ENCODE assay signal across 8 cellular contexts in genomic region chr7:100611983-100612729, GRCh38. TPM values are rescaled to one million over a fixed set of nuclear protein-coding genes. Genes with fewer than 3 reads are reported as not detected.
DNase-seq lines count a peak whose midpoint lies in the region; ATAC-seq, FAIRE-seq and TF ChIP-seq lines count a peak whose summit lies in the region.

Gene MOSPD3 (plus strand): TSS chr7:100612540. CDS start chr7:100612792, 252 bp downstream.

- peak within 1 kb of the TSS; percentile 65 for H2AFZ ChIP-seq in trophoblast cell (ENCODE audit: insufficient read depth, low read length, poor library complexity)

- ATAC-seq in HG02852 (IDR thresholded peaks at IDR 0.05; ENCODE audit: unreplicated experiment) = peak; percentile 91

- no peaks in the 10 kb centered on the region for H3K9me3 Mint-ChIP-seq in type B pancreatic cell

- peak within 1 kb of the TSS; percentile 38 for H2BK5ac ChIP-seq in trophoblast cell (ENCODE audit: low read depth, low read length, poor library complexity)

- H3K9me3 ChIP-seq in adrenal gland (replicated peaks in 1 of 3) (no peaks in the 10 kb centered on the region), trophoblast cell (ENCODE audit: insufficient read depth, low read depth, low read length) (no peaks in the 10 kb centered on the region)

- H3K4me3 ChIP-seq in adrenal gland (peak within 1 kb of the TSS in 3 of 4 donors; percentile 75 to 83 (median 77)), trophoblast cell (ENCODE audit: low read depth, low read length) (peak within 1 kb of the TSS; percentile 78)

- H3K4me1 ChIP-seq in adrenal gland (replicated peaks in 1 of 2) (peaks cover 12 to 13% of the 10 kb centered on the region in 2 donors), trophoblast cell (ENCODE audit: control insufficient read depth in 1 of 2, insufficient read depth in 2 of 2, low read length in 2 of 2) (peaks cover 3 to 9% of the 10 kb centered on the region in 2 experiments)

- H2AK5ac ChIP-seq in trophoblast cell (ENCODE audit: low read length) = peak within 1 kb of the TSS; percentile 20

- H3K9ac ChIP-seq in trophoblast cell (ENCODE audit: low read length) = peak within 1 kb of the TSS; percentile 86

- peaks cover 4% of the 10 kb centered on the region for H3K36me3 Mint-ChIP-seq in type B pancreatic cell

- H3K27me3 Mint-ChIP-seq in type B pancreatic cell = no peaks in the 10 kb centered on the region

- peak; percentile 99 for FAIRE-seq in GM12892 (lab: Jason Lieb, UNC)

- H3K4me3 Mint-ChIP-seq in type B pancreatic cell = peak within 1 kb of the TSS; percentile 99

- H3K27me3 ChIP-seq in adrenal gland = no peaks in the 10 kb centered on the region
- no peaks in the 10 kb centered on the region for H3K27me3 ChIP-seq in trophoblast cell (ENCODE audit: insufficient read depth, low read length)

- no peaks in the 10 kb centered on the region for H3K79me1 ChIP-seq in trophoblast cell (ENCODE audit: low read length)

- peak in 2 of 6 experiments; percentile 11 to 30 for TF ChIP-seq CTCF in adrenal gland (IDR thresholded peaks at IDR 0.05)
- no peak for TF ChIP-seq CTCF in type B pancreatic cell (conservative IDR thresholded peaks at IDR 0.05)

- H3K4ac ChIP-seq in trophoblast cell (ENCODE audit: low read depth, low read length) = peak within 1 kb of the TSS; percentile 47

- H3K4me2 ChIP-seq in trophoblast cell (ENCODE audit: low read length) = peak within 1 kb of the TSS; percentile 86

- H3K79me2 ChIP-seq in trophoblast cell (ENCODE audit: control insufficient read depth, insufficient read depth, low read length, poor library complexity) = peaks cover 2% of the 10 kb centered on the region

- peak within 1 kb of the TSS; percentile 85 for H4K12ac ChIP-seq in trophoblast cell (ENCODE audit: low read depth, low read length)

- H3K36me3 ChIP-seq in adrenal gland (replicated peaks in 1 of 2) (no peaks in the 10 kb centered on the region), trophoblast cell (ENCODE audit: control insufficient read depth in 1 of 2, insufficient read depth in 2 of 2, low read length in 2 of 2) (peaks cover 2 to 5% of the 10 kb centered on the region in 2 experiments)

- peak within 1 kb of the TSS; percentile 89 for H4K8ac ChIP-seq in trophoblast cell (ENCODE audit: low read depth, low read length)

- TF ChIP-seq POLR2A in GM12892 (IDR thresholded peaks at IDR 0.05; ENCODE audit: low read depth, low read length) (no peak), adrenal gland (IDR thresholded peaks at IDR 0.05) (peak; percentile 83 to 94)

- H3K4me1 Mint-ChIP-seq in type B pancreatic cell (ENCODE audit: unreplicated experiment) = peaks cover 7% of the 10 kb centered on the region

- peak within 1 kb of the TSS; percentile 85 for H3K18ac ChIP-seq in trophoblast cell (ENCODE audit: low read length)

- intact Hi-C loops in adrenal gland (cut with DNase I) (no loop called here), cardiac septum (cut with DNase I) (loop anchor here (1.0 to 2.0 kb wide), 2 partner anchors 26 to 61 kb away; partner anchors contain the start of genes FBXO24, GNB2 and LRCH4)

- peak within 1 kb of the TSS; percentile 74 for H4K91ac ChIP-seq in trophoblast cell (ENCODE audit: low read depth, low read length)

- 0% methylated on average over 7 to 61 of the region's 61 CpGs for WGBS in adrenal gland, 4 donors
- WGBS in trophoblast cell (ENCODE audit: extremely low coverage, insufficient coverage, insufficient read length) = no CpG with 5 or more reads among the region's 61 CpGs

- H3K14ac ChIP-seq in trophoblast cell (ENCODE audit: low read length) = peak within 1 kb of the TSS; percentile 74

- H3K27ac ChIP-seq in adrenal gland (peak within 1 kb of the TSS; percentile 78 to 97 (median 90)), trophoblast cell (ENCODE audit: low read depth, low read length) (peak within 1 kb of the TSS; percentile 89)

- peak within 1 kb of the TSS; percentile 53 for H2BK120ac ChIP-seq in trophoblast cell (ENCODE audit: insufficient read depth, low read length, poor library complexity)

- H3K27ac Mint-ChIP-seq in type B pancreatic cell = peak within 1 kb of the TSS; percentile 99

- no peak within 1 kb of the TSS for H2BK12ac ChIP-seq in trophoblast cell (ENCODE audit: low read length)

- DNase-seq in GM12892 (ENCODE audit: insufficient read length) (peak; percentile 99), NCI-H146 (lab: John Stamatoyannopoulos, UW) (peak; percentile 99), T-helper 1 cell (peak; percentile 96 to 99 (median 97)), adrenal gland (peak; percentile 98 to 100 (median 99)), cardiac septum (ENCODE audit: low spot score) (peak; percentile 99), trophoblast cell (peak; percentile 99 to 100), type B pancreatic cell (ENCODE audit: extremely low spot score, unreplicated experiment) (peak; percentile 99)

- H3K23ac ChIP-seq in trophoblast cell (ENCODE audit: low read length) = no peak within 1 kb of the TSS

RNA-seq across cellular contexts. Expression of gene MOSPD3, which starts in this region (rescaled TPM):
- 4.6 TPM for polyA plus RNA-seq in GM12892 (2012; ENCODE audit: missing spikeins)
- total RNA-seq in adrenal gland (10 to 100 TPM; 30.0 to 54.5 (median 38.0) TPM), cardiac septum (9.2 TPM), type B pancreatic cell (ENCODE audit: low replicate concordance) (28.3 and 29.0 TPM in 2 replicates)
- 10 to 100 TPM; 27.3 to 51.9 (median 29.6) TPM for polyA plus RNA-seq in adrenal gland
- polyA plus RNA-seq in trophoblast cell (2013) = 18.6 and 19.0 TPM in 2 replicates

Comparison
In these comparisons a context has a peak if more than half of its experiments do, and no peak if none do; other contexts are left out.
1. Peak in every context shown above with its lines: DNase-seq, ATAC-seq, H3K4me3 ChIP-seq and H3K27ac ChIP-seq.